In the genomic region with DNA sequence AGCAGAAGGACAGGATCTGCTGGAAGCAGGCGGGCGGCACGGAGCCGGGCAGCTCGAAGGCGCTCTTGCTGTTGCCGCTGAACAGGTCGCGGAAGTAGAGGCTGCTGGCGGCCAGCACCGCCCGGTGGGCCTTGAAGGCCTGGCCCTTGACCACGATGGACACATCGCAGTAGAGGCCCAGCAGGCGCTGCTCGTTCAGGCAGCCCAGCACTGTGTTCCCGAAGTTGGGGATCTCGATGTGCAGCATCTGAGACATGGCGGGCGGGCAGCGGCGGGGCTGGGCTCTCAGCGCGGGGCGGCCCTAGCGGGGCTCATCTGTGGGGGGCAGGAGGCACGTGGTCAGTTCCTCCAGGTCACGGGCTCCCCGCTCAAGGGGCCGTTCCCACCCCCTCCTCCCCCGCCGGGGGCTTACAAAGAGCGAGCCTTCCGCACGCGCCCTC, we compare ENCODE assay signal across 11 cellular contexts. TPM values are rescaled to one million over a fixed set of nuclear protein-coding genes. Genes with fewer than 3 reads are reported as not detected.
DNase-seq lines count a peak whose midpoint lies in the region; ATAC-seq, FAIRE-seq and TF ChIP-seq lines count a peak whose summit lies in the region.
"Had no signal": no experiment of that assay in that cellular context is flagged by ENCODE, and none has a peak within 500 bp of the region (broad histone marks: within the 10 kb centered on the region; RNA-seq: fewer than 3 reads in every experiment).

No MANE protein-coding gene starts in this region.

- H3K9ac ChIP-seq in mammary epithelial cell (ENCODE audit: insufficient read depth, low read length) (no peak overlapping the region), kidney (ENCODE audit: low read length in 2 of 2) (no peak overlapping the region), skeletal muscle satellite cell (ENCODE audit: low read depth, low read length) (no peak overlapping the region)

- H3K4me1 ChIP-seq in mammary epithelial cell (ENCODE audit: insufficient read depth, low read length), result peaks cover 44% of the 10 kb centered on the region
- peaks cover 5 to 18% of the 10 kb centered on the region in 2 donors for H3K4me1 ChIP-seq in kidney (ENCODE audit: control insufficient read depth in 1 of 2, insufficient read depth in 1 of 2, low read depth in 1 of 2, low read length in 2 of 2)
- peaks cover 48% of the 10 kb centered on the region for H3K4me1 ChIP-seq in skeletal muscle satellite cell (ENCODE audit: control insufficient read depth, insufficient read depth, low read length)

- H2AFZ ChIP-seq in mammary epithelial cell (ENCODE audit: low read depth, low read length), result no peak overlapping the region

- no peak for TF ChIP-seq CTCF in mammary epithelial cell (conservative IDR thresholded peaks at IDR 0.05 in 1 of 2, IDR thresholded peaks at IDR 0.05 in 1 of 2; ENCODE audit: extremely low read depth in 1 of 2, insufficient read depth in 1 of 2, low read depth in 1 of 2, low read length in 2 of 2)
- no peak for TF ChIP-seq CTCF in kidney (IDR thresholded peaks at IDR 0.05; ENCODE audit: borderline replicate concordance, extremely low read depth, insufficient read depth)

- no peaks in the 10 kb centered on the region for H3K9me3 ChIP-seq in mammary epithelial cell (replicated peaks; ENCODE audit: insufficient read depth, low read length)
- no peaks in the 10 kb centered on the region for H3K9me3 ChIP-seq in kidney (ENCODE audit: control insufficient read depth in 1 of 2, low read length in 2 of 2)
- H3K9me3 ChIP-seq in skeletal muscle satellite cell (replicated peaks; ENCODE audit: low read length), result no peaks in the 10 kb centered on the region

- POLR2A ChIA-PET in HEK293T (lab: Yijun Ruan, JAX), result no interaction called here

- peak overlapping the region; percentile 63 for H3K4me3 ChIP-seq in H7 (ENCODE audit: insufficient read depth, low read depth, low read length)
- H3K4me3 ChIP-seq in mammary epithelial cell (replicated peaks in 1 of 3; ENCODE audit: insufficient read depth in 1 of 3, low read depth in 2 of 3, low read length in 3 of 3), result peak overlapping the region in 1 of 3 experiments; percentile 63
- H3K4me3 ChIP-seq in kidney (ENCODE audit: low read length in 2 of 2), result no peak overlapping the region
- H3K4me3 ChIP-seq in skeletal muscle satellite cell (ENCODE audit: low read length), result no peak overlapping the region

- in situ Hi-C loops in mammary epithelial cell (cut with MboI; ENCODE audit: low sequenced_read_pairs in 2 of 2), result no loop called here

- H3K79me2 ChIP-seq in mammary epithelial cell (ENCODE audit: insufficient read depth, low read length), result peaks cover 83% of the 10 kb centered on the region

- BruUV-seq in mammary epithelial cell (replicated peaks; lab: Mats Ljungman, UMichigan), result no TSS peak

- H4K20me1 ChIP-seq in mammary epithelial cell (ENCODE audit: insufficient read depth, low read length), result peaks cover 7% of the 10 kb centered on the region

- H3K36me3 ChIP-seq in H7 (replicated peaks; ENCODE audit: control insufficient read depth, insufficient read depth, low read length) (no peaks in the 10 kb centered on the region; the same call in 1 of the 2 replicates), mammary epithelial cell (ENCODE audit: insufficient read depth, low read length) (peaks cover 4% of the 10 kb centered on the region), kidney (ENCODE audit: control insufficient read depth in 1 of 2, insufficient read depth in 2 of 2, low read length in 2 of 2) (peaks cover 0 to 10% of the 10 kb centered on the region in 2 donors), skeletal muscle satellite cell (ENCODE audit: insufficient read depth, low read length) (peaks cover 18% of the 10 kb centered on the region)

- DNase-seq in H7 (peak; percentile 76), mammary epithelial cell (no peak), kidney (peak; percentile 82), NAMALWA (ENCODE audit: low spot score) (no peak), HEK293T (ENCODE audit: extremely low spot score) (no peak), occipital lobe (lab: John Stamatoyannopoulos, UW) (no peak)
- DNase-seq: EL, NCI-H524 treated with DMSO at 0.1 percent for 48 hours, SW 1271 had no signal

- intact Hi-C loops in mammary epithelial cell (cut with micrococcal nuclease), result no loop called here
- intact Hi-C loops in kidney (cut with DNase I), result no loop called here

- CTCF ChIA-PET in mammary epithelial cell (lab: Charles Lee; ENCODE audit: low non-redundant PET), result no interaction called here
- CTCF ChIA-PET in HEK293T (lab: Yijun Ruan, JAX), result no interaction called here

- FAIRE-seq in kidney (lab: Jason Lieb, UNC), result no peak

- H3K27ac ChIP-seq in mammary epithelial cell (ENCODE audit: insufficient read depth, low read depth, low read length) (no peak overlapping the region), kidney (ENCODE audit: low read depth in 2 of 2, low read length in 2 of 2) (no peak overlapping the region)

- 92% methylated on average over 15 of the region's 36 CpGs for WGBS in mammary epithelial cell (ENCODE audit: low coverage, missing lambda C conversion rate)

- dilution Hi-C loops in mammary epithelial cell (cut with HindIII; ENCODE audit: low sequenced_read_pairs), result no loop called here

- peak overlapping the region; percentile 99 for H3K4me2 ChIP-seq in mammary epithelial cell (ENCODE audit: insufficient read depth, low read depth, low read length)
- peak overlapping the region; percentile 95 for H3K4me2 ChIP-seq in skeletal muscle satellite cell (ENCODE audit: low read length)

- H3K27me3 ChIP-seq in H7 (ENCODE audit: control insufficient read depth, insufficient read depth, low read length), result no peaks in the 10 kb centered on the region
- H3K27me3 ChIP-seq in mammary epithelial cell (ENCODE audit: insufficient read depth, low read length), result no peaks in the 10 kb centered on the region
- H3K27me3 ChIP-seq in skeletal muscle satellite cell (ENCODE audit: control insufficient read depth, insufficient read depth, low read length), result no peaks in the 10 kb centered on the region

- ATAC-seq in HG03571 (IDR thresholded peaks at IDR 0.05; ENCODE audit: unreplicated experiment), result no peak

TF ChIP-seq in HEK293T, 16 proteins besides CTCF, POLR2A, EP300 and RAD21:
- TF ChIP-seq CTBP1 (IDR thresholded peaks at IDR 0.05; ENCODE audit: borderline replicate concordance) (no peak), HDGF (IDR thresholded peaks at IDR 0.05; ENCODE audit: borderline replicate concordance) (no peak), BHLHE40 (IDR thresholded peaks at IDR 0.05; ENCODE audit: borderline replicate concordance) (no peak), FOXM1 (IDR thresholded peaks at IDR 0.05; ENCODE audit: borderline replicate concordance) (no peak), LEF1 (IDR thresholded peaks at IDR 0.05; ENCODE audit: borderline replicate concordance) (no peak), FOXA1 (IDR thresholded peaks at IDR 0.05) (no peak), FOXK2 (IDR thresholded peaks at IDR 0.05) (no peak), ARNT (IDR thresholded peaks at IDR 0.05) (no peak), SP1 (IDR thresholded peaks at IDR 0.05) (no peak), ZNF384 (IDR thresholded peaks at IDR 0.05) (no peak)
- TF ChIP-seq, protein P1, sequence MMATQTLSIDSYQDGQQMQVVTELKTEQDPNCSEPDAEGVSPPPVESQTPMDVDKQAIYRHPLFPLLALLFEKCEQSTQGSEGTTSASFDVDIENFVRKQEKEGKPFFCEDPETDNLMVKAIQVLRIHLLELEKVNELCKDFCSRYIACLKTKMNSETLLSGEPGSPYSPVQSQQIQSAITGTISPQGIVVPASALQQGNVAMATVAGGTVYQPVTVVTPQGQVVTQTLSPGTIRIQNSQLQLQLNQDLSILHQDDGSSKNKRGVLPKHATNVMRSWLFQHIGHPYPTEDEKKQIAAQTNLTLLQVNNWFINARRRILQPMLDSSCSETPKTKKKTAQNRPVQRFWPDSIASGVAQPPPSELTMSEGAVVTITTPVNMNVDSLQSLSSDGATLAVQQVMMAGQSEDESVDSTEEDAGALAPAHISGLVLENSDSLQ (IDR thresholded peaks at IDR 0.05), result no peak

RNA-seq across cellular contexts. Expression of a gene that starts 44.8 kb away (rescaled TPM):
- 16.6 and 19.3 TPM in 2 replicates for total RNA-seq in H7 (2014; rRNA removed; shearing (Covaris generic))
- total RNA-seq in mammary epithelial cell, result 10 to 100 TPM; 14.1 to 27.3 TPM
- 6.7 TPM for polyA plus RNA-seq in mammary epithelial cell
- polyA minus RNA-seq in mammary epithelial cell, result 13.1 TPM
- total RNA-seq in kidney, result 30.9 TPM
- polyA plus RNA-seq in kidney (ENCODE audit: insufficient read depth, low read depth, low replicate concordance), result 7.1 TPM
- total RNA-seq in skeletal muscle satellite cell (2012; rRNA removed), result 19.9 and 20.0 TPM in 2 replicates
- total RNA-seq in occipital lobe, result 5.9 TPM

Comparison
In these comparisons a context has a peak if more than half of its experiments do, and no peak if none do; other contexts are left out.
1. DNase-seq: peak in H7 (single experiment) and kidney (single experiment); none in mammary epithelial cell (single experiment), NAMALWA (single experiment), HEK293T (single experiment) and occipital lobe (single experiment).